Comparison of ENCODE assay signal across 8 cellular contexts in genomic region chr6:87139236-87139635, GRCh38. TPM values are rescaled to one million over a fixed set of nuclear protein-coding genes. Genes with fewer than 3 reads are reported as not detected.
DNase-seq lines count a peak whose midpoint lies in the region; ATAC-seq and TF ChIP-seq lines count a peak whose summit lies in the region.

No MANE protein-coding gene starts in this region.

- intact Hi-C loops in CD4-positive, alpha-beta memory T cell (cut with micrococcal nuclease) = loop anchor here (1.0 to 2.0 kb wide), 6 partner anchors 16 to 1731 kb away; partner anchors contain the start of genes SMIM8 and ZNF292
- intact Hi-C loops in Panc1 (cut with micrococcal nuclease; ENCODE audit: unreplicated experiment) = loop anchor here (5.0 kb wide), 2 partner anchors 98 to 253 kb away; no protein-coding TSS in a partner anchor
- intact Hi-C loops in left lung (cut with DNase I) = no loop called here
- intact Hi-C loops in aorta (cut with DNase I) = loop anchor here (1.0 to 5.0 kb wide), 4 partner anchors 16 to 253 kb away; partner anchors contain the start of gene ZNF292 (in 1 of the 2)

- H3K36me3 Mint-ChIP-seq in CD4-positive, alpha-beta memory T cell = no peaks in the 10 kb centered on the region

- no TSS peak for BruUV-seq in Panc1 (replicated peaks; lab: Mats Ljungman, UMichigan)

- H3K27me3 Mint-ChIP-seq in CD4-positive, alpha-beta memory T cell = peaks cover 5 to 6% of the 10 kb centered on the region in 2 donors

- H3K27me3 ChIP-seq in CD4-positive, alpha-beta memory T cell (ENCODE audit: insufficient read depth, low read length) = no peaks in the 10 kb centered on the region
- H3K27me3 ChIP-seq in HL-60 (ENCODE audit: insufficient read depth, poor library complexity, severe bottlenecking) (no peaks in the 10 kb centered on the region), Panc1 (ENCODE audit: control insufficient read depth, insufficient read depth, low read length) (no peaks in the 10 kb centered on the region; the same call in 1 of the 2 replicates), left lung (peaks cover 0 to 10% of the 10 kb centered on the region in 2 donors), aorta (ENCODE audit: control insufficient read depth in 1 of 2, insufficient read depth in 2 of 2, low read length in 1 of 2) (no peaks in the 10 kb centered on the region)

- ATAC-seq in Panc1 (peak; percentile 84), left lung (peak; percentile 89), aorta (ENCODE audit: low FRiP score) (peak; percentile 69), HG03280 (IDR thresholded peaks at IDR 0.05; ENCODE audit: unreplicated experiment) (no peak)

- H3K4me1 Mint-ChIP-seq in CD4-positive, alpha-beta memory T cell = peaks cover 0 to 4% (median 3%) of the 10 kb centered on the region in 4 donors

- no peaks in the 10 kb centered on the region for H3K36me3 ChIP-seq in CD4-positive, alpha-beta memory T cell (ENCODE audit: insufficient read depth, low read length)
- H3K36me3 ChIP-seq in Panc1 (ENCODE audit: control insufficient read depth, insufficient read depth, low read length) (no peaks in the 10 kb centered on the region), left lung (no peaks in the 10 kb centered on the region), aorta (ENCODE audit: control insufficient read depth in 1 of 2, insufficient read depth in 2 of 2, low read length in 1 of 2) (no peaks in the 10 kb centered on the region)

- no peaks in the 10 kb centered on the region for H3K4me1 ChIP-seq in CD4-positive, alpha-beta memory T cell (ENCODE audit: insufficient read depth, low read length)
- H3K4me1 ChIP-seq in Panc1 (ENCODE audit: control insufficient read depth, insufficient read depth, low read length) (no peaks in the 10 kb centered on the region), left lung (no peaks in the 10 kb centered on the region), aorta (ENCODE audit: control insufficient read depth in 1 of 2, insufficient read depth in 2 of 2, low read length in 2 of 2) (no peaks in the 10 kb centered on the region)

- WGBS in aorta, 2 donors = 20 to 21% methylated on average over 1 of the region's 1 CpG

- H3K27ac Mint-ChIP-seq in CD4-positive, alpha-beta memory T cell = peak overlapping the region in 1 of 7 donors; percentile 80

- POLR2A ChIA-PET in CD4-positive, alpha-beta memory T cell (lab: Charles Lee; ENCODE audit: partially characterized antibody) = no interaction called here
- POLR2A ChIA-PET in Panc1 (lab: Charles Lee) = no interaction called here

- H3K9me3 Mint-ChIP-seq in CD4-positive, alpha-beta memory T cell = no peaks in the 10 kb centered on the region

- no peak overlapping the region for H3K27ac ChIP-seq in CD4-positive, alpha-beta memory T cell (ENCODE audit: low read depth, low read length)
- H3K27ac ChIP-seq in HL-60 (replicated peaks) (no peak overlapping the region), Panc1 (ENCODE audit: low read length) (no peak overlapping the region), left lung (no peak overlapping the region), aorta (ENCODE audit: low read depth in 1 of 2, low read length in 2 of 2) (no peak overlapping the region)

- H3K9me3 ChIP-seq in CD4-positive, alpha-beta memory T cell (ENCODE audit: control insufficient read depth in 1 of 2, low read length in 2 of 2) = no peaks in the 10 kb centered on the region
- H3K9me3 ChIP-seq in Panc1 (ENCODE audit: control insufficient read depth, insufficient read depth, low read depth, low read length) (no peaks in the 10 kb centered on the region), left lung (no peaks in the 10 kb centered on the region), aorta (ENCODE audit: control insufficient read depth, low read length) (no peaks in the 10 kb centered on the region)

- H3K4me3 ChIP-seq in CD4-positive, alpha-beta memory T cell (ENCODE audit: low read length in 2 of 2) = no peak overlapping the region
- H3K4me3 ChIP-seq in HL-60 (replicated peaks; ENCODE audit: insufficient read depth, low read length) (no peak overlapping the region), Panc1 (ENCODE audit: low read depth in 2 of 2, low read length in 2 of 2) (no peak overlapping the region), cardiac fibroblast (replicated peaks in 1 of 2; ENCODE audit: low read depth in 2 of 2, low read length in 2 of 2) (no peak overlapping the region), left lung (no peak overlapping the region), aorta (ENCODE audit: low read length in 2 of 2) (no peak overlapping the region)

- H3K4me3 Mint-ChIP-seq in CD4-positive, alpha-beta memory T cell = no peak overlapping the region

- in situ Hi-C loops in Panc1 (cut with HindIII; ENCODE audit: low pct_unique_long_range_greater_than_20kb, low sequenced_read_pairs) = no loop called here

- CTCF ChIA-PET in CD4-positive, alpha-beta memory T cell (lab: Charles Lee; ENCODE audit: partially characterized antibody) = interaction anchor here (0.6 to 5.4 kb wide), 32 partner anchors 8 to 1730 kb away, joined by 3 to 73 read pairs (median 4); partner anchors contain the start of genes AKIRIN2 and ZNF292
- CTCF ChIA-PET in Panc1 (lab: Charles Lee) = no interaction called here

- peak; percentile 50 to 71 (median 68) for DNase-seq in CD4-positive, alpha-beta memory T cell
- DNase-seq in HL-60 (ENCODE audit: low read depth in 1 of 2, low spot score in 1 of 2) (peak in 1 of 2 experiments; percentile 52), Panc1 (ENCODE audit: low read depth, low spot score) (no peak), cardiac fibroblast (ENCODE audit: low read depth in 2 of 2) (peak; percentile 64 to 77), left lung (no peak), aorta (no peak)

- TF ChIP-seq CTCF in GM12874 (IDR thresholded peaks at IDR 0.05; ENCODE audit: insufficient read depth, low read depth, low read length) (peak; percentile 56), HL-60 (IDR thresholded peaks at IDR 0.05; ENCODE audit: insufficient read depth, low read length) (peak; percentile 45), Panc1 (IDR thresholded peaks at IDR 0.05) (peak; percentile 78), cardiac fibroblast (IDR thresholded peaks at IDR 0.05; ENCODE audit: low read depth, low read length) (peak; percentile 66), left lung (IDR thresholded peaks at IDR 0.05) (peak; percentile 59 to 72)

RNA-seq across cellular contexts. Expression of gene ZNF292, which starts 16.1 kb away (rescaled TPM):
- total RNA-seq in CD4-positive, alpha-beta memory T cell = 10 to 100 TPM; 74.8 to 82.1 TPM
- 10 to 100 TPM; 15.1 to 39.8 TPM for polyA plus RNA-seq in CD4-positive, alpha-beta memory T cell
- total RNA-seq in Panc1 (2021; ENCODE audit: unreplicated experiment) (38.2 TPM), left lung (10 to 100 TPM; 25.2 to 29.1 TPM), aorta (10 to 100 TPM; 57.9 to 71.6 TPM)
- 12.2 TPM for polyA plus RNA-seq in Panc1 (2012; ENCODE audit: insufficient read length)
- 1 to 10 TPM; 3.4 to 7.6 TPM for polyA plus RNA-seq in aorta

RNA-seq across cellular contexts. Expression of gene CGA, which starts 44.3 kb away (rescaled TPM):
- not detected for total RNA-seq in CD4-positive, alpha-beta memory T cell
- polyA plus RNA-seq in CD4-positive, alpha-beta memory T cell = not detected
- total RNA-seq in Panc1 (2021; ENCODE audit: unreplicated experiment) (not detected), left lung (not detected), aorta (not detected)
- polyA plus RNA-seq in Panc1 (2012; ENCODE audit: insufficient read length) = not detected
- polyA plus RNA-seq in aorta = not detected

Comparison
In these comparisons a context has a peak if more than half of its experiments do, and no peak if none do; other contexts are left out.
1. DNase-seq: peak in CD4-positive, alpha-beta memory T cell (5 of 5) and cardiac fibroblast (2 of 2); none in Panc1 (single experiment), left lung (0 of 2) and aorta (0 of 2).
2. intact Hi-C loops: an anchor here in CD4-positive, alpha-beta memory T cell (1.0 to 2.0 kb wide), Panc1 (5.0 kb wide) and aorta (1.0 to 5.0 kb wide); none called in left lung.
3. Peak in every context shown above with its lines, with median percentiles within 50 percentile points of each other: CTCF ChIP-seq.